9 cellular contexts compared by ENCODE assay signal in the genomic region with DNA sequence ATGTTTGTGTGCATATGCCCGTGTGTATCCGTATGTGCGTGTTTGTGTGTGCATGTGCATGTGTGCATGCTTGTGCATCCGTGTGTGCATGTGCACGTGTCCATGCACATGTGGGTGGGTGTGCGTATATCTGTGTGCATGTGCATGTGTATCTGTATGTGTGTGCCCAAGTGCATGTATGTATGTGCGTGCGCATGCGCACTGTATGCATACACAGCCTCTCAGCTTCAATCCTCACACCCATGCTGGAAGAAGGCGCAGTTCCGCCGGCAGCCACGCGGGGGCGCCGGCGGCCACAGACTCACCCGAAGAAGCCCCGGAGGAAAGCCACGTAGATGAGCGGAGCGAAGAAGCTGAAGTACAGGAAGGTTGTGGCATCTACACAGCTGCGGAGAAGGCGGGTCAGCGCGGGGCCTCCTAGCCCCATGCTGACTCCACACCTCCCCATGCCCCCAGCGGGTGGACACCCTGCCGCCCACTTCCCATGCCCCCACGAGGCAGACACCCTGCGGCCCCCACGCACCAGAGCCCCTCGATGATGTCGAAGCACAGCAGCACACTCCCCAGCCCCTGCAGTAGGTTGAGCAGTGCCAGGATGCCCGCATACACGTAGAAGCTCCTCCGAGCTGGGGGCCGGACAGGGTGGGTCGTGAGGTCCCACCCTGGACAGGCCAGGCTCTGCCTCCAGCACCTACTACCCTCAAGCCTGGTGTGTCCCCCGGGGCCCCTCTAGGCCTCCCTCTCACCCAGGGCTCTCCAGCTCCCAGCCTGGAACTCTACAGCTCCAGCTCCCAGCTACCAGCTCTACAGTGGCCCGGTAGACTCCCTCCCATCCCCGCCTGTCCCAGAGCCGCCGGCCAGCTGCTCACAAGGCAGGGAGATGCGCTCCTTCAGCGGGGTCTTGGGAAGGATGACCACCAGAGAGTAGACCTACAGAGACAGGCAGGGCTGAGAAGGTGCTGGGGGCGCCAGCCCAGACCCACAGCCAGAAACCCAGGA. TPM values are rescaled to one million over a fixed set of nuclear protein-coding genes. Genes with fewer than 3 reads are reported as not detected.
DNase-seq lines count a peak whose midpoint lies in the region; ATAC-seq and TF ChIP-seq lines count a peak whose summit lies in the region.
"Had no signal": no experiment of that assay in that cellular context is flagged by ENCODE, and none has a peak within 500 bp of the region (broad histone marks: within the 10 kb centered on the region; RNA-seq: fewer than 3 reads in every experiment).

No MANE protein-coding gene starts in this region.

- H3K36me3 Mint-ChIP-seq in CD4-positive, CD25-positive, alpha-beta regulatory T cell = peaks cover 19% of the 10 kb centered on the region

- ATAC-seq in CD4-positive, CD25-positive, alpha-beta regulatory T cell (ENCODE audit: low read depth in 2 of 2) = peak; percentile 90 to 93
- peak; percentile 88 for ATAC-seq in GM19463 (IDR thresholded peaks at IDR 0.05; ENCODE audit: unreplicated experiment)
- peak; percentile 68 for ATAC-seq in HG03571 (IDR thresholded peaks at IDR 0.05; ENCODE audit: unreplicated experiment)

- peaks cover 7% of the 10 kb centered on the region for H3K4me1 ChIP-seq in CD4-positive, CD25-positive, alpha-beta regulatory T cell (ENCODE audit: control insufficient read depth, insufficient read depth, low read length, poor library complexity, severe bottlenecking)

- WGBS in lower leg skin, 2 donors = 32 to 37% methylated on average over 39 to 41 of the region's 46 CpGs

- peak overlapping the region in 3 of 4 donors; percentile 1 to 75 (median 11) for H3K4me3 Mint-ChIP-seq in CD4-positive, CD25-positive, alpha-beta regulatory T cell
- H3K4me3 Mint-ChIP-seq: T-helper 1 cell treated with Interleukin-12 subunit alpha and Interleukin-12 subunit beta and Interleukin-4 antibody, amounts not matched to agents 30 μg/mL and 1 μg/mL, for 36 hours had no signal

- peaks cover 20% of the 10 kb centered on the region for H3K36me3 ChIP-seq in CD4-positive, CD25-positive, alpha-beta regulatory T cell (ENCODE audit: control insufficient read depth, insufficient read depth, low read length)

- DNase-seq in CD4-positive, CD25-positive, alpha-beta regulatory T cell = peak; percentile 74 to 91 (median 81)
- DNase-seq in NCI-H748 (lab: John Stamatoyannopoulos, UW; ENCODE audit: unreplicated experiment) (peak; percentile 76), coronary artery (ENCODE audit: low spot score) (peak; percentile 87), lower leg skin (ENCODE audit: low spot score in 2 of 2) (peak; percentile 82 to 96)
- DNase-seq in activated CD4-positive, alpha-beta T cell treated with anti-CD3 and anti-CD28 coated beads, Interleukin-2, amount 50 U/mL, for 24 hours (ENCODE audit: low read depth in 1 of 2, low spot score in 1 of 2) = peak; percentile 76 to 79
- DNase-seq in stimulated activated CD4-positive, alpha-beta T cell treated with anti-CD3 and anti-CD28 coated beads, TNF-alpha, amount 100 ng/mL, for 4 hours (ENCODE audit: low read depth in 3 of 3) = peak; percentile 55 to 70 (median 69)

- H3K27me3 ChIP-seq in CD4-positive, CD25-positive, alpha-beta regulatory T cell (ENCODE audit: control insufficient read depth, insufficient read depth, low read length) = no peaks in the 10 kb centered on the region

- peak; percentile 97 for TF ChIP-seq CTCF in coronary artery (IDR thresholded peaks at IDR 0.05)
- peak in 1 of 3 donors; percentile 96 for TF ChIP-seq CTCF in lower leg skin (IDR thresholded peaks at IDR 0.05)

- intact Hi-C loops in lower leg skin (cut with DNase I; ENCODE audit: low total_unique reads) = loop anchor here (10.0 kb wide), 2 partner anchors 100 to 400 kb away; a partner anchor contains a TSS

- H3K9me3 Mint-ChIP-seq in CD4-positive, CD25-positive, alpha-beta regulatory T cell = no peaks in the 10 kb centered on the region
- H3K9me3 Mint-ChIP-seq: T-helper 1 cell treated with Interleukin-12 subunit alpha and Interleukin-12 subunit beta and Interleukin-4 antibody, amounts not matched to agents 30 μg/mL and 1 μg/mL, for 36 hours had no signal

- H3K4me3 ChIP-seq in CD4-positive, CD25-positive, alpha-beta regulatory T cell (ENCODE audit: low read depth, low read length) = no peak overlapping the region
- H3K4me3 ChIP-seq in coronary artery = no peak overlapping the region
- H3K4me3 ChIP-seq in lower leg skin (ENCODE audit: low read depth, poor library complexity, severe bottlenecking) = no peak overlapping the region

- no peak overlapping the region for H3K27ac ChIP-seq in CD4-positive, CD25-positive, alpha-beta regulatory T cell (ENCODE audit: insufficient read depth, low read length, poor library complexity, severe bottlenecking)
- H3K27ac ChIP-seq in coronary artery = no peak overlapping the region

- H3K27me3 Mint-ChIP-seq in CD4-positive, CD25-positive, alpha-beta regulatory T cell = no peaks in the 10 kb centered on the region

- peak overlapping the region in 2 of 3 donors; percentile 21 to 86 for H3K27ac Mint-ChIP-seq in CD4-positive, CD25-positive, alpha-beta regulatory T cell
- H3K27ac Mint-ChIP-seq: T-helper 1 cell treated with Interleukin-12 subunit alpha and Interleukin-12 subunit beta and Interleukin-4 antibody, amounts not matched to agents 30 μg/mL and 1 μg/mL, for 36 hours had no signal

- H3K4me1 Mint-ChIP-seq in CD4-positive, CD25-positive, alpha-beta regulatory T cell = peaks cover 0 to 22% (median 12%) of the 10 kb centered on the region in 4 donors

- no peak for TF ChIP-seq POLR2A in lower leg skin (IDR thresholded peaks at IDR 0.05)

- H3K9me3 ChIP-seq in CD4-positive, CD25-positive, alpha-beta regulatory T cell (ENCODE audit: control insufficient read depth in 2 of 2, low read length in 2 of 2) = no peaks in the 10 kb centered on the region

RNA-seq across cellular contexts. Expression of a gene that starts 15.4 kb away (rescaled TPM):
- total RNA-seq in CD4-positive, CD25-positive, alpha-beta regulatory T cell = 15.9 TPM
- polyA plus RNA-seq in CD4-positive, CD25-positive, alpha-beta regulatory T cell = 10 to 100 TPM; 14.0 to 27.4 (median 24.5) TPM
- 10 to 100 TPM; 57.3 to 87.5 (median 82.4) TPM for total RNA-seq in lower leg skin

RNA-seq across cellular contexts. Expression of a gene that starts 23.0 kb away (rescaled TPM):
- 15.7 TPM for total RNA-seq in CD4-positive, CD25-positive, alpha-beta regulatory T cell
- polyA plus RNA-seq in CD4-positive, CD25-positive, alpha-beta regulatory T cell = 10 to 100 TPM; 14.4 to 17.2 (median 16.2) TPM
- 10 to 100 TPM in 3 of 4 donors, 1 to 10 TPM in 1; 5.8 to 19.6 (median 14.3) TPM for total RNA-seq in lower leg skin

RNA-seq across cellular contexts. Expression of a gene that starts 53.8 kb away (rescaled TPM):
- total RNA-seq in CD4-positive, CD25-positive, alpha-beta regulatory T cell = 1.7 TPM
- polyA plus RNA-seq in CD4-positive, CD25-positive, alpha-beta regulatory T cell = 1 to 10 TPM in 3 of 4 donors, under 1 TPM in 1; 0.87 to 3.1 (median 2.1) TPM
- total RNA-seq in lower leg skin = 10 to 100 TPM in 2 of 4 donors, 1 to 10 TPM in 2; 7.1 to 14.5 (median 9.2) TPM
